ENCODE assay signal across 21 cellular contexts in genomic region chrX:120453985-120454384, GRCh38. TPM values are rescaled to one million over a fixed set of nuclear protein-coding genes. Genes with fewer than 3 reads are reported as not detected.
DNase-seq lines count a peak whose midpoint lies in the region; ATAC-seq, FAIRE-seq and TF ChIP-seq lines count a peak whose summit lies in the region.
"Had no signal": no experiment of that assay in that cellular context is flagged by ENCODE, and none has a peak within 500 bp of the region (broad histone marks: within the 10 kb centered on the region; RNA-seq: fewer than 3 reads in every experiment).

No MANE protein-coding gene starts in this region.

- H3K18ac ChIP-seq in mesenchymal stem cell (ENCODE audit: low read depth in 1 of 2, low read length in 2 of 2), result no peak overlapping the region

- no TSS peak for BruUV-seq in mammary epithelial cell (replicated peaks; lab: Mats Ljungman, UMichigan)

- ATAC-seq in HG02981 (IDR thresholded peaks at IDR 0.05; ENCODE audit: unreplicated experiment), result no peak
- ATAC-seq: naive thymus-derived CD4-positive, alpha-beta T cell; T-helper 17 cell had no signal

- H3K9me3 ChIP-seq in mammary epithelial cell (replicated peaks; ENCODE audit: insufficient read depth, low read length), result no peaks in the 10 kb centered on the region
- H3K9me3 ChIP-seq in mesenchymal stem cell (ENCODE audit: control insufficient read depth, low read length), result no peaks in the 10 kb centered on the region
- H3K9me3 ChIP-seq: ascending aorta, thoracic aorta had no signal

- H3K79me1 ChIP-seq in mesenchymal stem cell (replicated peaks; ENCODE audit: low read length, poor library complexity, severe bottlenecking), result peaks cover 4% of the 10 kb centered on the region

- H2AK5ac ChIP-seq in mesenchymal stem cell (ENCODE audit: low read length, severe bottlenecking), result no peak overlapping the region

- dilution Hi-C loops in mammary epithelial cell (cut with HindIII; ENCODE audit: low sequenced_read_pairs), result no loop called here

- H4K20me1 ChIP-seq in mammary epithelial cell (ENCODE audit: insufficient read depth, low read length), result no peaks in the 10 kb centered on the region

- no peak overlapping the region for H3K4me2 ChIP-seq in mammary epithelial cell (ENCODE audit: insufficient read depth, low read depth, low read length)
- H3K4me2 ChIP-seq in mesenchymal stem cell (ENCODE audit: low read length, poor library complexity, severe bottlenecking), result no peak overlapping the region

- H3K27me3 ChIP-seq in mammary epithelial cell (ENCODE audit: insufficient read depth, low read length), result no peaks in the 10 kb centered on the region
- no peaks in the 10 kb centered on the region for H3K27me3 ChIP-seq in mesenchymal stem cell (ENCODE audit: control insufficient read depth in 1 of 2, insufficient read depth in 1 of 2, low read length in 2 of 2)
- H3K27me3 ChIP-seq: ascending aorta had no signal

- peaks cover 27% of the 10 kb centered on the region for H3K4me1 ChIP-seq in mammary epithelial cell (ENCODE audit: insufficient read depth, low read length)
- no peaks in the 10 kb centered on the region for H3K4me1 ChIP-seq in mesenchymal stem cell (ENCODE audit: control insufficient read depth, insufficient read depth, low read depth, low read length)
- H3K4me1 ChIP-seq: ascending aorta had no signal

- intact Hi-C loops in mammary epithelial cell (cut with micrococcal nuclease), result no loop called here

- no peak overlapping the region for H4K8ac ChIP-seq in mesenchymal stem cell (ENCODE audit: low read length)

- DNase-seq in HCEC 1CT, result peak; percentile 56
- peak; percentile 22 for DNase-seq in RKO (ENCODE audit: low spot score)
- DNase-seq in mammary epithelial cell, result peak; percentile 67
- DNase-seq in mesenchymal stem cell, result peak; percentile 34
- DNase-seq in frontal cortex (ENCODE audit: low spot score in 2 of 2), result no peak
- DNase-seq in SK-N-DZ (ENCODE audit: low spot score), result no peak
- DNase-seq: activated CD4-positive, alpha-beta T cell treated with anti-CD3 and anti-CD28 coated beads, Interleukin-2, amount 50 U/mL, for 1 hour; Calu3; effector memory CD4-positive, alpha-beta T cell; glutamatergic neuron; GOT3; naive thymus-derived CD4-positive, alpha-beta T cell; NCI-H1694; NCI-H2171; NCI-H69; occipital lobe; stimulated activated CD4-positive, alpha-beta T cell treated with anti-CD3 and anti-CD28 coated beads, Interleukin-2, amount 100 ng/mL, for 48 hours; T-helper 17 cell had no signal

- no peak overlapping the region for H2BK15ac ChIP-seq in mesenchymal stem cell (ENCODE audit: low read depth, poor library complexity, severe bottlenecking)

- H2BK12ac ChIP-seq in mesenchymal stem cell (ENCODE audit: low read length in 2 of 2), result no peak overlapping the region

- CTCF ChIA-PET in mammary epithelial cell (lab: Charles Lee; ENCODE audit: low non-redundant PET), result no interaction called here

- no peak overlapping the region for H2BK5ac ChIP-seq in mesenchymal stem cell (ENCODE audit: low read depth, low read length, poor library complexity, severe bottlenecking)

- H3K36me3 ChIP-seq in mammary epithelial cell (ENCODE audit: insufficient read depth, low read length) (peaks cover 3% of the 10 kb centered on the region), mesenchymal stem cell (ENCODE audit: control insufficient read depth in 1 of 2, insufficient read depth in 2 of 2, low read depth in 1 of 2, low read length in 2 of 2) (peaks cover 3 to 30% of the 10 kb centered on the region in 2 experiments)
- H3K36me3 ChIP-seq: ascending aorta had no signal

- no peak for TF ChIP-seq CTCF in mammary epithelial cell (conservative IDR thresholded peaks at IDR 0.05 in 1 of 2, IDR thresholded peaks at IDR 0.05 in 1 of 2; ENCODE audit: extremely low read depth in 1 of 2, insufficient read depth in 1 of 2, low read depth in 1 of 2, low read length in 2 of 2)

- H3K27ac ChIP-seq in mammary epithelial cell (ENCODE audit: insufficient read depth, low read depth, low read length), result no peak overlapping the region
- no peak overlapping the region for H3K27ac ChIP-seq in mesenchymal stem cell (ENCODE audit: low read length, poor library complexity, severe bottlenecking)
- H3K27ac ChIP-seq: ascending aorta, thoracic aorta had no signal

- H3K4me3 ChIP-seq in mammary epithelial cell (replicated peaks in 1 of 3; ENCODE audit: insufficient read depth in 1 of 3, low read depth in 2 of 3, low read length in 3 of 3) (no peak overlapping the region), mesenchymal stem cell (ENCODE audit: insufficient read depth in 1 of 2, low read depth in 1 of 2, low read length in 2 of 2) (no peak overlapping the region)
- H3K4me3 ChIP-seq: ascending aorta, thoracic aorta had no signal

- no peak for FAIRE-seq in frontal cortex (lab: Jason Lieb, UNC)

- H3K14ac ChIP-seq in mesenchymal stem cell (ENCODE audit: low read length in 2 of 2), result no peak overlapping the region

- WGBS in mammary epithelial cell (ENCODE audit: low coverage, missing lambda C conversion rate), result 44% methylated on average over 4 of the region's 5 CpGs
- 72% methylated on average over 2 of the region's 5 CpGs for WGBS in mesenchymal stem cell

- H3K23ac ChIP-seq in mesenchymal stem cell (ENCODE audit: low read length in 2 of 2), result no peak overlapping the region

- in situ Hi-C loops in mammary epithelial cell (cut with MboI; ENCODE audit: low sequenced_read_pairs in 2 of 2), result no loop called here

- no peak overlapping the region for H2BK120ac ChIP-seq in mesenchymal stem cell (ENCODE audit: low read depth, low read length)

- no peak overlapping the region for H4K91ac ChIP-seq in mesenchymal stem cell (ENCODE audit: low read length)

- no peak overlapping the region for H3K9ac ChIP-seq in mammary epithelial cell (ENCODE audit: insufficient read depth, low read length)
- H3K9ac ChIP-seq in mesenchymal stem cell (ENCODE audit: low read length), result no peak overlapping the region

- H3K4ac ChIP-seq in mesenchymal stem cell (ENCODE audit: low read depth in 1 of 2, low read length in 2 of 2), result no peak overlapping the region

- no peak overlapping the region for H2AFZ ChIP-seq in mammary epithelial cell (ENCODE audit: low read depth, low read length)
- H2AFZ ChIP-seq in mesenchymal stem cell (ENCODE audit: low read depth, low read length), result no peak overlapping the region

- H3K79me2 ChIP-seq in mammary epithelial cell (ENCODE audit: insufficient read depth, low read length), result peaks cover 32% of the 10 kb centered on the region

RNA-seq across cellular contexts. Expression of gene LAMP2, which starts 15.1 kb away (rescaled TPM):
- total RNA-seq in mammary epithelial cell (100 to 1,000 TPM; 146 to 475 TPM), frontal cortex (33.8 TPM)
- polyA plus RNA-seq in mammary epithelial cell, result 149 TPM
- polyA minus RNA-seq in mammary epithelial cell, result 90.1 TPM
- polyA plus RNA-seq in mesenchymal stem cell (2013, experiment 1 of 2), result 171 TPM
- 181 TPM for polyA plus RNA-seq in mesenchymal stem cell (2013, experiment 2 of 2)
- polyA plus RNA-seq in SK-N-DZ (2014; cell fraction: cytosol; rRNA removed), result 25.3 and 27.6 TPM in 2 replicates
- 10.5 and 12.2 TPM in 2 replicates for polyA plus RNA-seq in SK-N-DZ (2014; cell fraction: nucleus; rRNA removed)

Comparison
In these comparisons a context has a peak if more than half of its experiments do, and no peak if none do; other contexts are left out.
1. DNase-seq: peak in HCEC 1CT (single experiment), RKO (single experiment), mammary epithelial cell (single experiment) and mesenchymal stem cell (single experiment); none in frontal cortex (0 of 2) and SK-N-DZ (single experiment).